Comparison of ENCODE assay signal across 33 cellular contexts in the genomic region with DNA sequence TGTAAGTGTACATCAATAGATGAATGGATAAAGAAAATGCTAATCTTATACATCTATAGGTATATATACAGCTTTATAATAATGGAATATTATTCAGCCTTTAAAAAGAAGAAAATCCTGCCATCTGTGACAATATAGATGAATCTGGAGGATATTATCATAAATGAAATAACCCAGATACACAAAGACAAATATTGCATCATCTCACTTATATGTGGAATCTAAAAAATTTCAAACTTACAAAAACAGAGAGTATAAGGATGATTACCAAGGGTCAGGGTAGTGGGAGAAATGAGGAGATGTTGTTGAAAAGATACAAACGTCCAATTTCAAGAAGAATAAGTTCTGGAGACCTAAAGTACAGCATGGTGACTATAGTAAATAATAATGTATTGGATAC.
"Had no signal": no experiment of that assay in that cellular context is flagged by ENCODE, and none has a peak within 500 bp of the region (broad histone marks: within the 10 kb centered on the region; RNA-seq: fewer than 3 reads in every experiment).

No MANE protein-coding gene starts in this region.

- H3K27ac ChIP-seq: adrenal gland, body of pancreas, brain microvascular endothelial cell, breast epithelium, VCaP had no signal

- H3K36me3 ChIP-seq: adrenal gland, brain microvascular endothelial cell, breast epithelium had no signal

- DNase-seq: activated B cell treated with CpG ODN at 0.5 μM for 24 hours; activated CD4-positive, alpha-beta memory T cell treated with anti-CD3 and anti-CD28 coated beads for 36 hours; activated CD4-positive, alpha-beta T cell treated with anti-CD3 and anti-CD28 coated beads for 4 hours; activated CD4-positive, alpha-beta T cell treated with anti-CD3 and anti-CD28 coated beads, Interleukin-2, amount 10 ng/mL, durations not matched to agents 24 days and 14 days; activated CD4-positive, alpha-beta T cell treated with anti-CD3 and anti-CD28 coated beads, Interleukin-2, amount 50 U/mL, for 1 hour; activated CD4-positive, alpha-beta T cell treated with anti-CD3 and anti-CD28 coated beads, Interleukin-2, amount 50 U/mL, for 4 hours; activated CD4-positive, CD25-positive, alpha-beta regulatory T cell treated with anti-CD3 and anti-CD28 coated beads, Interleukin-2, amount 50 U/mL, for 72 hours; activated CD8-positive, alpha-beta memory T cell treated with anti-CD3 and anti-CD28 coated beads, Interleukin-2, amount 50 U/mL, for 4 hours; activated CD8-positive, alpha-beta T cell treated with anti-CD3 and anti-CD28 coated beads for 36 hours; activated effector memory CD4-positive, alpha-beta T cell treated with anti-CD3 and anti-CD28 coated beads, Interleukin-2, amount 50 U/mL, for 16 hours; activated gamma-delta T cell treated with Interleukin-2 at 50 U/mL for 16 hours; activated naive CD4-positive, alpha-beta T cell; activated naive CD4-positive, alpha-beta T cell treated with anti-CD3 and anti-CD28 coated beads for 36 hours; activated naive CD4-positive, alpha-beta T cell treated with anti-CD3 and anti-CD28 coated beads, Interleukin-2, amount 50 U/mL, for 16 hours; activated naive CD8-positive, alpha-beta T cell treated with anti-CD3 and anti-CD28 coated beads for 36 hours; activated T-cell treated with anti-CD3 and anti-CD28 coated beads for 4 hours; activated T-cell treated with anti-CD3 and anti-CD28 coated beads, Interleukin-2, amount 50 U/mL, for 1 hour; activated T-cell treated with anti-CD3 and anti-CD28 coated beads, Interleukin-2, amount 50 U/mL, for 4 hours; activated T-cell treated with anti-CD3 and anti-CD28 coated beads, Interleukin-2, amount 50 U/mL, for 72 hours; adrenal gland; amniotic stem cell; aorta; body of pancreas; brain microvascular endothelial cell; central memory CD4-positive, alpha-beta T cell; T-helper 2 cell; T-helper 9 cell had no signal

- FAIRE-seq: astrocyte, TTC549 had no signal

- ATAC-seq: activated CD8-positive, alpha-beta T cell treated with anti-CD3 and anti-CD28 coated beads for 36 hours; activated naive CD4-positive, alpha-beta T cell treated with anti-CD3 and anti-CD28 coated beads, Interleukin-2, amount 50 U/mL, for 72 hours; activated T-cell treated with anti-CD3 and anti-CD28 coated beads, Interleukin-2, amount 50 U/mL, for 4 hours; activated T-cell treated with anti-CD3 and anti-CD28 coated beads, Interleukin-2, amount 50 U/mL, for 72 hours; activated T-helper 17 cell treated with anti-CD3 and anti-CD28 coated beads, Interleukin-2, amount 50 U/mL, for 72 hours; body of pancreas had no signal

- H3K4me1 ChIP-seq: adrenal gland, body of pancreas, breast epithelium had no signal

- H3K27me3 ChIP-seq: adrenal gland, body of pancreas, brain microvascular endothelial cell, breast epithelium had no signal

- H3K4me3 ChIP-seq: adrenal gland, body of pancreas, breast epithelium had no signal

- H3K9me3 ChIP-seq: adrenal gland, body of pancreas, breast epithelium had no signal
